Comparison of ENCODE assay signal across 9 cellular contexts in genomic region chr12:112096667-112097066, GRCh38. TPM values are rescaled to one million over a fixed set of nuclear protein-coding genes. Genes with fewer than 3 reads are reported as not detected.
DNase-seq lines count a peak whose midpoint lies in the region; ATAC-seq, FAIRE-seq and TF ChIP-seq lines count a peak whose summit lies in the region.
"Had no signal": no experiment of that assay in that cellular context is flagged by ENCODE, and none has a peak within 500 bp of the region (broad histone marks: within the 10 kb centered on the region; RNA-seq: fewer than 3 reads in every experiment).

No MANE protein-coding gene starts in this region.

- H3K27me3 Mint-ChIP-seq in IgD-negative memory B cell: no peaks in the 10 kb centered on the region
- peaks cover 2% of the 10 kb centered on the region for H3K27me3 Mint-ChIP-seq in nephron progenitor cell (ENCODE audit: low read depth, poor library complexity)

- H3K9me3 Mint-ChIP-seq in IgD-negative memory B cell: no peaks in the 10 kb centered on the region
- no peaks in the 10 kb centered on the region for H3K9me3 Mint-ChIP-seq in nephron progenitor cell

- DNase-seq in GM12892 (ENCODE audit: insufficient read length) (no peak), astrocyte of the hippocampus (ENCODE audit: low read depth, low spot score) (peak; percentile 44), nephron progenitor cell (no peak), NK-92 (lab: John Stamatoyannopoulos, UW; ENCODE audit: unreplicated experiment) (no peak), superior temporal gyrus (ENCODE audit: extremely low spot score) (no peak)
- DNase-seq: sigmoid colon had no signal

- TF ChIP-seq POLR2A in GM12892 (IDR thresholded peaks at IDR 0.05; ENCODE audit: low read depth, low read length): 0 out of 2 replicates have a peak, but pooled peaks have one; percentile 16

- H3K36me3 Mint-ChIP-seq in IgD-negative memory B cell: no peaks in the 10 kb centered on the region
- H3K36me3 Mint-ChIP-seq in nephron progenitor cell (ENCODE audit: low read depth): peaks cover 73% of the 10 kb centered on the region

- FAIRE-seq in GM12892 (lab: Jason Lieb, UNC): peak; percentile 9

- peaks cover 18 to 27% (median 25%) of the 10 kb centered on the region in 3 donors for H3K4me1 Mint-ChIP-seq in IgD-negative memory B cell
- H3K4me1 Mint-ChIP-seq in nephron progenitor cell: no peaks in the 10 kb centered on the region

- ATAC-seq in HG02870 (IDR thresholded peaks at IDR 0.05; ENCODE audit: unreplicated experiment) (no peak), HG03378 (IDR thresholded peaks at IDR 0.05; ENCODE audit: unreplicated experiment) (no peak)

- H3K4me3 Mint-ChIP-seq in IgD-negative memory B cell (peak overlapping the region in 1 of 4 donors; percentile 4), nephron progenitor cell (no peak overlapping the region)

- H3K27ac Mint-ChIP-seq in IgD-negative memory B cell (peak overlapping the region in 2 of 3 donors; percentile 35 to 56), nephron progenitor cell (peak overlapping the region; percentile 57)

- no peak for TF ChIP-seq CTCF in nephron progenitor cell (IDR thresholded peaks at IDR 0.05)

RNA-seq across cellular contexts. Expression of gene NAA25, which starts 11.9 kb away (rescaled TPM):
- 20.3 TPM for polyA plus RNA-seq in GM12892 (2012; ENCODE audit: missing spikeins)
- polyA plus RNA-seq in IgD-negative memory B cell: 15.0 TPM

RNA-seq across cellular contexts. Expression of gene TRAFD1, which starts 28.7 kb away (rescaled TPM):
- polyA plus RNA-seq in GM12892 (2012; ENCODE audit: missing spikeins): 39.8 TPM
- 73.0 TPM for polyA plus RNA-seq in IgD-negative memory B cell
